ENCODE assay signal across 2 cellular contexts in the genomic region with DNA sequence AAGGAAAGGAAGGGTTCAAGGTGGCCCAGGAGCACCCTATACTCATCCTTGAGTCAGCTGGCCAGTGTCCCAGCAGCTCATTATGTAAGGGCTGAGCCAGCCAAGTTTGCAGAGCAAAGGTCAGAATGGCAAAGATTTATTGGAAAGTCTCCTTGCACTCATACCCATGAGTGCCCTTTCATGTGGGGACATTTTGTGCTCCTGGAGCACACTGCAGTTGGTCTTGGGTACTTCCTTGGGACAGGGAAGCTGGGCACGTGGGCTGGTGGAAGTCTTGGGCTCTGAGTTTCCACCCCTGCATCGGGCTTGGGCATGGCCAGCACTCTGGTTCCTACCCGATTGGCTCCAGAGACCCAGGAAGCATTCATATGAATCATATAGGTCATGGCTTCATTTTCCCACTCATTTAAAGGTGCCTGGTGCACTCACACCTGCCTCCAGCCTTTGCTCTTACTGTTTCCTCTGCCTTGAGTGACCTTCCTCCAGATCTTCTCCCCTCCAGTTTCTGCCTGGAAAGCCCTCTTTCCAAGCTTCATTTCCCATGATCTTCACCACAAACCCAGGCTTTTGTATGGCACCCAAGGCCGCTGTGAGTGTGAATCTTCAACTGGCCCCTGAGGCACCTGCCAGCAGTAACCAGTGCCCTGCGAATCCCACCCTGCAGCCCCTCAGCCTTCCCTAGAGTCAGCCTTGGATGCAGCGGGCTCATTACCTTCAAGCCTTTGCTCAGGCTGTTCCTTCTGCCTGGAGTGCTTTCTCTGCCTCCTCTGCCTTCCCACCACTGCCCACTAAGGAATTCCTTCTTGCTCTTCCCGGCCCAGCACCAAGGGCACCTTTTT.
A peak's percentile ranks its signal among the peaks of the same experiment; 100 is the strongest.
TF ChIP-seq lines count a peak whose summit lies in the region.

No MANE protein-coding gene starts in this region.

TF ChIP-seq in HCT116, 20 proteins besides CTCF, POLR2A, EP300 and RAD21:
- TF ChIP-seq EZH2 (IDR thresholded peaks at IDR 0.05) (no peak), SP1 (IDR thresholded peaks at IDR 0.05; ENCODE audit: low read depth) (peak; percentile 41; the same call in 1 of the 2 replicates), YY1 (IDR thresholded peaks at IDR 0.05; ENCODE audit: extremely low read depth, insufficient replicate concordance, low read depth, low read length) (no peak)
- TF ChIP-seq, protein P1, sequence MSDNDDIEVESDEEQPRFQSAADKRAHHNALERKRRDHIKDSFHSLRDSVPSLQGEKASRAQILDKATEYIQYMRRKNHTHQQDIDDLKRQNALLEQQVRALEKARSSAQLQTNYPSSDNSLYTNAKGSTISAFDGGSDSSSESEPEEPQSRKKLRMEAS (IDR thresholded peaks at IDR 0.05), result peak; percentile 64

TF ChIP-seq in SK-N-SH, 30 proteins besides CTCF, POLR2A, EP300 and RAD21:
- TF ChIP-seq, protein P2, sequence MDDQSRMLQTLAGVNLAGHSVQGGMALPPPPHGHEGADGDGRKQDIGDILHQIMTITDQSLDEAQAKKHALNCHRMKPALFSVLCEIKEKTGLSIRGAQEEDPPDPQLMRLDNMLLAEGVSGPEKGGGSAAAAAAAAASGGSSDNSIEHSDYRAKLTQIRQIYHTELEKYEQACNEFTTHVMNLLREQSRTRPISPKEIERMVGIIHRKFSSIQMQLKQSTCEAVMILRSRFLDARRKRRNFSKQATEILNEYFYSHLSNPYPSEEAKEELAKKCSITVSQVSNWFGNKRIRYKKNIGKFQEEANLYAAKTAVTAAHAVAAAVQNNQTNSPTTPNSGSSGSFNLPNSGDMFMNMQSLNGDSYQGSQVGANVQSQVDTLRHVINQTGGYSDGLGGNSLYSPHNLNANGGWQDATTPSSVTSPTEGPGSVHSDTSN (IDR thresholded peaks at IDR 0.05), result peak; percentile 63
- TF ChIP-seq MXI1 (IDR thresholded peaks at IDR 0.05; ENCODE audit: low read depth, low read length), result no peak
- no peak for TF ChIP-seq POLR2AphosphoS5 (IDR thresholded peaks at IDR 0.05; ENCODE audit: low read depth, low read length)
- TF ChIP-seq, protein P3, sequence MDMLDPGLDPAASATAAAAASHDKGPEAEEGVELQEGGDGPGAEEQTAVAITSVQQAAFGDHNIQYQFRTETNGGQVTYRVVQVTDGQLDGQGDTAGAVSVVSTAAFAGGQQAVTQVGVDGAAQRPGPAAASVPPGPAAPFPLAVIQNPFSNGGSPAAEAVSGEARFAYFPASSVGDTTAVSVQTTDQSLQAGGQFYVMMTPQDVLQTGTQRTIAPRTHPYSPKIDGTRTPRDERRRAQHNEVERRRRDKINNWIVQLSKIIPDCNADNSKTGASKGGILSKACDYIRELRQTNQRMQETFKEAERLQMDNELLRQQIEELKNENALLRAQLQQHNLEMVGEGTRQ (IDR thresholded peaks at IDR 0.05; ENCODE audit: borderline replicate concordance, low read depth, low read length), result no peak
- no peak for TF ChIP-seq JUND (IDR thresholded peaks at IDR 0.05)
- no peak for TF ChIP-seq SIN3A (IDR thresholded peaks at IDR 0.05; ENCODE audit: borderline replicate concordance, low read depth, low read length)
- TF ChIP-seq, protein P4, sequence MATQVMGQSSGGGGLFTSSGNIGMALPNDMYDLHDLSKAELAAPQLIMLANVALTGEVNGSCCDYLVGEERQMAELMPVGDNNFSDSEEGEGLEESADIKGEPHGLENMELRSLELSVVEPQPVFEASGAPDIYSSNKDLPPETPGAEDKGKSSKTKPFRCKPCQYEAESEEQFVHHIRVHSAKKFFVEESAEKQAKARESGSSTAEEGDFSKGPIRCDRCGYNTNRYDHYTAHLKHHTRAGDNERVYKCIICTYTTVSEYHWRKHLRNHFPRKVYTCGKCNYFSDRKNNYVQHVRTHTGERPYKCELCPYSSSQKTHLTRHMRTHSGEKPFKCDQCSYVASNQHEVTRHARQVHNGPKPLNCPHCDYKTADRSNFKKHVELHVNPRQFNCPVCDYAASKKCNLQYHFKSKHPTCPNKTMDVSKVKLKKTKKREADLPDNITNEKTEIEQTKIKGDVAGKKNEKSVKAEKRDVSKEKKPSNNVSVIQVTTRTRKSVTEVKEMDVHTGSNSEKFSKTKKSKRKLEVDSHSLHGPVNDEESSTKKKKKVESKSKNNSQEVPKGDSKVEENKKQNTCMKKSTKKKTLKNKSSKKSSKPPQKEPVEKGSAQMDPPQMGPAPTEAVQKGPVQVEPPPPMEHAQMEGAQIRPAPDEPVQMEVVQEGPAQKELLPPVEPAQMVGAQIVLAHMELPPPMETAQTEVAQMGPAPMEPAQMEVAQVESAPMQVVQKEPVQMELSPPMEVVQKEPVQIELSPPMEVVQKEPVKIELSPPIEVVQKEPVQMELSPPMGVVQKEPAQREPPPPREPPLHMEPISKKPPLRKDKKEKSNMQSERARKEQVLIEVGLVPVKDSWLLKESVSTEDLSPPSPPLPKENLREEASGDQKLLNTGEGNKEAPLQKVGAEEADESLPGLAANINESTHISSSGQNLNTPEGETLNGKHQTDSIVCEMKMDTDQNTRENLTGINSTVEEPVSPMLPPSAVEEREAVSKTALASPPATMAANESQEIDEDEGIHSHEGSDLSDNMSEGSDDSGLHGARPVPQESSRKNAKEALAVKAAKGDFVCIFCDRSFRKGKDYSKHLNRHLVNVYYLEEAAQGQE (IDR thresholded peaks at IDR 0.05; ENCODE audit: low read depth, low read length), result no peak
- TF ChIP-seq ELF1 (IDR thresholded peaks at IDR 0.05), result no peak
- TF ChIP-seq TEAD4 (IDR thresholded peaks at IDR 0.05; ENCODE audit: borderline replicate concordance, insufficient read depth), result no peak
- TF ChIP-seq NFIC (IDR thresholded peaks at IDR 0.05; ENCODE audit: borderline replicate concordance), result peak; percentile 89
- TF ChIP-seq FOSL2 (IDR thresholded peaks at IDR 0.05; ENCODE audit: borderline replicate concordance, low read depth), result no peak; the same call in 1 of the 2 replicates
